ENCODE assay signal across 14 cellular contexts in genomic region chr17:43917016-43917347, GRCh38. TPM values are rescaled to one million over a fixed set of nuclear protein-coding genes. Genes with fewer than 3 reads are reported as not detected.
DNase-seq lines count a peak whose midpoint lies in the region; TF ChIP-seq lines count a peak whose summit lies in the region.
"Had no signal": no experiment of that assay in that cellular context is flagged by ENCODE, and none has a peak within 500 bp of the region (broad histone marks: within the 10 kb centered on the region; RNA-seq: fewer than 3 reads in every experiment).

No MANE protein-coding gene starts in this region.

- TF ChIP-seq CTCF in spleen (IDR thresholded peaks at IDR 0.05 in 8 of 11, conservative IDR thresholded peaks at IDR 0.05 in 3 of 11), result no peak

- H3K9me3 ChIP-seq in effector memory CD4-positive, alpha-beta T cell (ENCODE audit: control insufficient read depth, low read length), result no peaks in the 10 kb centered on the region
- H3K9me3 ChIP-seq in spleen, result no peaks in the 10 kb centered on the region
- H3K9me3 ChIP-seq in HAP-1, result no peaks in the 10 kb centered on the region

- DNase-seq in T-helper 1 cell, result no peak
- no peak for DNase-seq in effector memory CD4-positive, alpha-beta T cell
- DNase-seq in spleen, result no peak
- DNase-seq in activated effector memory CD4-positive, alpha-beta T cell treated with Interleukin-2 at 50 U/mL for 16 hours, result no peak
- no peak for DNase-seq in HAP-1 (ENCODE audit: low spot score in 2 of 2)
- DNase-seq in OCI-M2 (lab: John Stamatoyannopoulos, UW; ENCODE audit: unreplicated experiment), result no peak
- DNase-seq: brain microvascular endothelial cell, NCI-H1105 treated with DMSO at 0.1 percent for 48 hours had no signal

- H3K9me3 Mint-ChIP-seq in T-helper 1 cell treated with Interleukin-12 subunit alpha and Interleukin-12 subunit beta and Interleukin-4 antibody, amounts not matched to agents 30 μg/mL and 1 μg/mL, for 36 hours, result no peaks in the 10 kb centered on the region
- H3K9me3 Mint-ChIP-seq in IgD-negative memory B cell, result no peaks in the 10 kb centered on the region

- peak overlapping the region; percentile 54 for H3K4me3 ChIP-seq in effector memory CD4-positive, alpha-beta T cell (ENCODE audit: insufficient read depth, low read depth, low read length, poor library complexity, severe bottlenecking)
- H3K4me3 ChIP-seq in spleen (peak overlapping the region; percentile 12 to 67 (median 41)), HAP-1 (no peak overlapping the region)

- H3K36me3 ChIP-seq in effector memory CD4-positive, alpha-beta T cell (ENCODE audit: control insufficient read depth, insufficient read depth, low read length), result no peaks in the 10 kb centered on the region
- no peaks in the 10 kb centered on the region for H3K36me3 ChIP-seq in spleen
- no peaks in the 10 kb centered on the region for H3K36me3 ChIP-seq in HAP-1 (replicated peaks)
- H3K36me3 ChIP-seq: brain microvascular endothelial cell had no signal

- H3K4me1 Mint-ChIP-seq in T-helper 1 cell treated with Interleukin-12 subunit alpha and Interleukin-12 subunit beta and Interleukin-4 antibody, amounts not matched to agents 30 μg/mL and 1 μg/mL, for 36 hours (ENCODE audit: low read depth), result peaks cover 9% of the 10 kb centered on the region
- peaks cover 8 to 9% (median 9%) of the 10 kb centered on the region in 3 donors for H3K4me1 Mint-ChIP-seq in IgD-negative memory B cell

- in situ Hi-C loops in HAP-1 (cut with MboI; ENCODE audit: low sequenced_read_pairs), result no loop called here

- 43 to 59% (median 56%) methylated on average over 8 of the region's 8 CpGs for WGBS in spleen, 5 donors

- no peak for TF ChIP-seq POLR2A in spleen (IDR thresholded peaks at IDR 0.05)

- H3K27ac ChIP-seq in effector memory CD4-positive, alpha-beta T cell (ENCODE audit: insufficient read depth, low read length, poor library complexity, severe bottlenecking), result no peak overlapping the region
- peak overlapping the region in 3 of 8 donors; percentile 18 to 47 (median 44) for H3K27ac ChIP-seq in spleen
- H3K27ac ChIP-seq: 22Rv1, brain microvascular endothelial cell had no signal

- H3K4me1 ChIP-seq in effector memory CD4-positive, alpha-beta T cell (ENCODE audit: control insufficient read depth, insufficient read depth, low read length, poor library complexity, severe bottlenecking), result peaks cover 7% of the 10 kb centered on the region
- H3K4me1 ChIP-seq in spleen, result peaks cover 0 to 17% (median 11%) of the 10 kb centered on the region in 6 donors
- no peaks in the 10 kb centered on the region for H3K4me1 ChIP-seq in HAP-1

- peak overlapping the region; percentile 26 for H3K27ac Mint-ChIP-seq in T-helper 1 cell treated with Interleukin-12 subunit alpha and Interleukin-12 subunit beta and Interleukin-4 antibody, amounts not matched to agents 30 μg/mL and 1 μg/mL, for 36 hours
- H3K27ac Mint-ChIP-seq in IgD-negative memory B cell, result peak overlapping the region in 1 of 3 donors; percentile 11

- intact Hi-C loops in spleen (cut with DNase I; ENCODE audit: low total_unique reads), result no loop called here

- peak overlapping the region; percentile 52 for H3K4me3 Mint-ChIP-seq in T-helper 1 cell treated with Interleukin-12 subunit alpha and Interleukin-12 subunit beta and Interleukin-4 antibody, amounts not matched to agents 30 μg/mL and 1 μg/mL, for 36 hours
- peak overlapping the region; percentile 77 to 91 (median 88) for H3K4me3 Mint-ChIP-seq in IgD-negative memory B cell

- H3K27me3 ChIP-seq in effector memory CD4-positive, alpha-beta T cell (replicated peaks; ENCODE audit: control insufficient read depth, insufficient read depth, low read length, poor library complexity, severe bottlenecking), result no peaks in the 10 kb centered on the region
- H3K27me3 ChIP-seq in spleen (replicated peaks in 1 of 7), result peaks cover 0 to 27% (median 0%) of the 10 kb centered on the region in 7 donors
- H3K27me3 ChIP-seq in HAP-1 (ENCODE audit: low read depth), result no peaks in the 10 kb centered on the region; the same call in 1 of the 2 replicates

- no peaks in the 10 kb centered on the region for H3K36me3 Mint-ChIP-seq in T-helper 1 cell treated with Interleukin-12 subunit alpha and Interleukin-12 subunit beta and Interleukin-4 antibody, amounts not matched to agents 30 μg/mL and 1 μg/mL, for 36 hours (ENCODE audit: low read depth)
- H3K36me3 Mint-ChIP-seq in IgD-negative memory B cell, result no peaks in the 10 kb centered on the region

- peaks cover 5% of the 10 kb centered on the region for H3K27me3 Mint-ChIP-seq in T-helper 1 cell treated with Interleukin-12 subunit alpha and Interleukin-12 subunit beta and Interleukin-4 antibody, amounts not matched to agents 30 μg/mL and 1 μg/mL, for 36 hours (ENCODE audit: low read depth)
- H3K27me3 Mint-ChIP-seq in IgD-negative memory B cell, result no peaks in the 10 kb centered on the region

RNA-seq across cellular contexts. Expression of gene MPP2, which starts 9.6 kb away (rescaled TPM):
- polyA plus RNA-seq in IgD-negative memory B cell (0.18 TPM), spleen (under 1 TPM; 0.13 to 0.51 (median 0.15) TPM)
- 1 to 10 TPM in 5 of 7 donors, under 1 TPM in 2; 0.77 to 2.4 (median 1.2) TPM for total RNA-seq in spleen

RNA-seq across cellular contexts. Expression of gene PPY, which starts 25.3 kb away (rescaled TPM):
- not detected for polyA plus RNA-seq in IgD-negative memory B cell
- total RNA-seq in spleen, result not detected
- not detected for polyA plus RNA-seq in spleen
- total RNA-seq: activated CD8-positive, alpha-beta memory T cell treated with anti-CD3 and anti-CD28 coated beads for 36 hours; fibroblast of lung; posterior vena cava had no signal
- polyA plus RNA-seq: fibroblast of lung had no signal

RNA-seq across cellular contexts. Expression of gene PYY, which starts 36.8 kb away (rescaled TPM):
- polyA plus RNA-seq in IgD-negative memory B cell (not detected), spleen (not detected)
- not detected for total RNA-seq in spleen
- total RNA-seq: activated CD8-positive, alpha-beta memory T cell treated with anti-CD3 and anti-CD28 coated beads for 36 hours; posterior vena cava had no signal
- polyA plus RNA-seq: fibroblast of lung had no signal
